In the genomic region with DNA sequence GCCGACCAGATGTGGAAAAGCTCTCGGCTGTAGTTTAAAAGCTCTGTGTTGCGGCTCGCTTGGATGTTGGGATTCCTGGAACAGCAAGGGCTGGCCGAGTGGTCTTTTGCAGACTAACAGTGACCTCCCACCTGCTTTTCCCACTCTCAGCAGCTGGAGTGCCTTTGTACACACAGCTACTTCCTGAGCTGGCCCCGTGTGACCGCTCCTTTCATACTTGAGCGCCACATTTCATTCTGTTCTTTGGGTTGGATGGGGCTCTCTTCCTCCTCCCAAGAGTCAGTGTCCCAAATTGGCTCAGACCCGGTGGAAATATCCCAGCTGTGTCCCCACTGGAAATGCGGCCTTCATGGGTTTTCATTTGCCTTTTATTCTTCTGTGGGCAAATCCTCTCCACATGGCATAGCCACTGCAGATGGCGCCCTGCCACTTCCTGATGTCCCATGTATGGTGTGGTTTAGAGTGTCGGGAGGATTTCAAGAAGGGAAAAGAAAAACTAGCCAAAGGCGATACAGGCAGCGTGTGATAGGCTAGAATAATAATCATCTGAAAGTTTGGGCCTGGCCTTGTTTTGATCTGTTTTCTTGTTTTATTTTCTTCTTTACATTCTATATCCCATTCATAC, we compare ENCODE assay signal across 11 cellular contexts.
DNase-seq lines count a peak whose midpoint lies in the region; ATAC-seq, FAIRE-seq and TF ChIP-seq lines count a peak whose summit lies in the region.
"Had no signal": no experiment of that assay in that cellular context is flagged by ENCODE, and none has a peak within 500 bp of the region (broad histone marks: within the 10 kb centered on the region; RNA-seq: fewer than 3 reads in every experiment).

No MANE protein-coding gene starts in this region.

- no peak overlapping the region for H4K5ac ChIP-seq in H1 (ENCODE audit: insufficient read length, low read depth, low read length)

- 0 out of 2 replicates have a peak overlapping the region, but pooled peaks have one; percentile 49 for H2BK5ac ChIP-seq in H1 (ENCODE audit: low read depth, low read length)

- no peak overlapping the region for H2BK20ac ChIP-seq in H1 (ENCODE audit: low read length)

- H3K56ac ChIP-seq in H1 (replicated peaks; ENCODE audit: insufficient read length, low read depth, low read length) = no peak overlapping the region

- no peak for TF ChIP-seq EP300 in H1 (IDR thresholded peaks at IDR 0.05; ENCODE audit: borderline replicate concordance in 1 of 2, low read depth in 2 of 2, low read length in 2 of 2)

- H3K18ac ChIP-seq in H1 (ENCODE audit: extremely low read depth, low read length) = no peak overlapping the region

- H2BK12ac ChIP-seq in H1 (ENCODE audit: low read depth, low read length) = no peak overlapping the region

- no peak overlapping the region for H2BK15ac ChIP-seq in H1 (ENCODE audit: low read length)

- no peaks in the 10 kb centered on the region for H3K9me3 ChIP-seq in H1 (ENCODE audit: insufficient read depth in 2 of 2, low read depth in 1 of 2, low read length in 1 of 2)
- H3K9me3 ChIP-seq in neural progenitor cell (ENCODE audit: low read depth) = no peaks in the 10 kb centered on the region

- no peaks in the 10 kb centered on the region for H3K9me3 Mint-ChIP-seq in neural progenitor cell
- H3K9me3 Mint-ChIP-seq: naive thymus-derived CD8-positive, alpha-beta T cell had no signal

- no peak overlapping the region for H3K4me2 ChIP-seq in H1 (ENCODE audit: insufficient read depth in 1 of 2, low read depth in 2 of 2, low read length in 2 of 2)
- H3K4me2 ChIP-seq in neural progenitor cell = no peak overlapping the region

- no peaks in the 10 kb centered on the region for H3K23me2 ChIP-seq in H1 (ENCODE audit: low read depth, low read length)

- H4K8ac ChIP-seq in H1 (ENCODE audit: extremely low read depth, insufficient read depth, low read length) = no peak overlapping the region

- peaks cover 0 to 1% of the 10 kb centered on the region in 2 experiments for H4K20me1 ChIP-seq in H1 (replicated peaks in 1 of 2; ENCODE audit: control insufficient read depth in 1 of 2, insufficient read depth in 2 of 2, low read length in 2 of 2)
- H4K20me1 ChIP-seq in neural progenitor cell (ENCODE audit: low read depth) = peaks cover 39% of the 10 kb centered on the region

- peaks cover 2% of the 10 kb centered on the region for H3K27me3 Mint-ChIP-seq in neural progenitor cell (ENCODE audit: insufficient read depth, low read depth)
- H3K27me3 Mint-ChIP-seq: naive thymus-derived CD8-positive, alpha-beta T cell had no signal

- H3K4ac ChIP-seq in H1 (replicated peaks; ENCODE audit: insufficient read length, low read depth, low read length) = no peak overlapping the region

- no peak for FAIRE-seq in H1 (lab: Jason Lieb, UNC)

- H3K23ac ChIP-seq in H1 (ENCODE audit: insufficient read length) = no peak overlapping the region

- peak overlapping the region; percentile 28 for H3K27ac Mint-ChIP-seq in neural progenitor cell

- H3K36me3 ChIP-seq in H1 (ENCODE audit: control insufficient read depth in 2 of 4, insufficient read depth in 4 of 4, low read length in 3 of 4) (no peaks in the 10 kb centered on the region; a peak in 1 of 8 replicates), neural progenitor cell (no peaks in the 10 kb centered on the region)

- WGBS in H1 (ENCODE audit: extremely low coverage in 1 of 2, insufficient coverage in 1 of 2, insufficient read length in 1 of 2, insufficient replicate concordance in 2 of 2, low coverage in 1 of 2, low lambda C conversion rate in 2 of 2, missing lambda C conversion rate in 1 of 2), 2 experiments = 90% methylated on average over 14 of the region's 14 CpGs; no CpG with 5 or more reads in 1 of the 2 experiments

- TF ChIP-seq RAD21 in H1 (IDR thresholded peaks at IDR 0.05 in 1 of 2, conservative IDR thresholded peaks at IDR 0.05 in 1 of 2; ENCODE audit: low read depth in 2 of 2, low read length in 2 of 2) = peak; percentile 44 to 48; a peak in 3 of 4 replicates

- H3K79me1 ChIP-seq in H1 (ENCODE audit: low read depth, low read length) = no peaks in the 10 kb centered on the region

- H2AK5ac ChIP-seq in H1 (ENCODE audit: low read depth, low read length) = no peak overlapping the region

- no peak overlapping the region for H3K4me3 Mint-ChIP-seq in neural progenitor cell
- H3K4me3 Mint-ChIP-seq: naive thymus-derived CD8-positive, alpha-beta T cell had no signal

- no peak overlapping the region for H3K27ac ChIP-seq in H1 (ENCODE audit: low read depth, low read length)
- no peak overlapping the region for H3K27ac ChIP-seq in neural progenitor cell

- H3K9ac ChIP-seq in H1 (replicated peaks in 1 of 4; ENCODE audit: extremely low read depth in 1 of 4, low read depth in 3 of 4, low read length in 3 of 4) = no peak overlapping the region
- H3K9ac ChIP-seq in neural progenitor cell = no peak overlapping the region

- peaks cover 14% of the 10 kb centered on the region for H3F3A ChIP-seq in neural progenitor cell (ENCODE audit: low read depth)

- ATAC-seq in GM18498 (IDR thresholded peaks at IDR 0.05; ENCODE audit: unreplicated experiment) = no peak
- ATAC-seq: naive thymus-derived CD8-positive, alpha-beta T cell had no signal

- H3K14ac ChIP-seq in H1 (ENCODE audit: insufficient read length) = no peak overlapping the region

- H2BK120ac ChIP-seq in H1 (replicated peaks; ENCODE audit: low read depth, low read length) = no peak overlapping the region

- H3K4me3 ChIP-seq in H1 (ENCODE audit: extremely low read depth in 1 of 4, insufficient read depth in 2 of 4, low read depth in 3 of 4, low read length in 4 of 4) = no peak overlapping the region
- H3K4me3 ChIP-seq in neural progenitor cell = no peak overlapping the region

- H4K91ac ChIP-seq in H1 (replicated peaks; ENCODE audit: insufficient read length, low read length) = no peak overlapping the region

- TF ChIP-seq POLR2A in H1 (IDR thresholded peaks at IDR 0.05; ENCODE audit: control extremely low read depth in 1 of 2, low read depth in 2 of 2, low read length in 2 of 2) = no peak

- H3K4me1 ChIP-seq in H1 (replicated peaks in 1 of 4; ENCODE audit: control insufficient read depth in 3 of 4, insufficient read depth in 4 of 4, low read length in 3 of 4) = peaks cover 0 to 7% (median 6%) of the 10 kb centered on the region in 4 experiments
- peaks cover 37% of the 10 kb centered on the region for H3K4me1 ChIP-seq in neural progenitor cell

- CTCF ChIA-PET in H1 (lab: Charles Lee; ENCODE audit: partially characterized antibody) = interaction anchor here (0.7 to 1.5 kb wide), 5 partner anchors 14 to 262 kb away, joined by 3 to 5 read pairs (median 3); no protein-coding TSS in a partner anchor

- DNase-seq in DMS153 (lab: John Stamatoyannopoulos, UW) (peak; percentile 62), NCI-H2029 (lab: John Stamatoyannopoulos, UW) (peak; percentile 65), H1 (ENCODE audit: low read depth in 1 of 2, low spot score in 2 of 2) (peak in 1 of 2 experiments; percentile 36), neural progenitor cell (ENCODE audit: low spot score) (peak; percentile 27), T-helper 2 cell (no peak), SK-N-DZ (ENCODE audit: low spot score) (no peak)
- DNase-seq in stimulated activated CD4-positive, alpha-beta T cell treated with anti-CD3 and anti-CD28 coated beads, Interleukin-2, amount 100 ng/mL, for 24 hours = no peak
- DNase-seq: activated gamma-delta T cell; naive thymus-derived CD8-positive, alpha-beta T cell; stimulated activated CD4-positive, alpha-beta T cell treated with anti-CD3 and anti-CD28 coated beads, Interleukin-1b, Interleukin-23, amount 100 ng/mL, for 48 hours had no signal

- H2AFZ ChIP-seq in H1 (ENCODE audit: low read length) (no peak overlapping the region), neural progenitor cell (replicated peaks) (no peak overlapping the region)

- H3K79me2 ChIP-seq in H1 (ENCODE audit: control insufficient read depth in 1 of 2, insufficient read depth in 2 of 2, low read length in 2 of 2) = no peaks in the 10 kb centered on the region
- peaks cover 3% of the 10 kb centered on the region for H3K79me2 ChIP-seq in neural progenitor cell (ENCODE audit: low read depth)

- peaks cover 69% of the 10 kb centered on the region for H3K4me1 Mint-ChIP-seq in neural progenitor cell

- peaks cover under 1% of the 10 kb centered on the region for H3K36me3 Mint-ChIP-seq in neural progenitor cell

- peak in 1 of 3 experiments; percentile 10; a peak in 1 of 4 replicates for TF ChIP-seq CTCF in H1 (IDR thresholded peaks at IDR 0.05; ENCODE audit: control extremely low read depth in 1 of 3, insufficient read depth in 1 of 3, low read depth in 1 of 3, low read length in 3 of 3)
- peak; percentile 33 for TF ChIP-seq CTCF in neural progenitor cell (IDR thresholded peaks at IDR 0.05)

- H3K27me3 ChIP-seq in H1 (replicated peaks in 1 of 4; ENCODE audit: control insufficient read depth in 3 of 4, extremely low read depth in 1 of 4, insufficient read depth in 3 of 4, low read length in 3 of 4) = no peaks in the 10 kb centered on the region
- no peaks in the 10 kb centered on the region for H3K27me3 ChIP-seq in neural progenitor cell

- POLR2A ChIA-PET in H1 (lab: Charles Lee; ENCODE audit: partially characterized antibody) = interaction anchor here (0.6 kb wide), 1 partner anchor 899 kb away, joined by 3 read pairs; no protein-coding TSS in a partner anchor

TF ChIP-seq in H1, 55 proteins besides CTCF, POLR2A, EP300 and RAD21:
- TF ChIP-seq SIX5 (IDR thresholded peaks at IDR 0.05; ENCODE audit: low read depth, low read length) (no peak), SP2 (IDR thresholded peaks at IDR 0.05; ENCODE audit: low read length) (no peak), HDAC2 (IDR thresholded peaks at IDR 0.05; ENCODE audit: borderline replicate concordance in 1 of 2, low read depth in 2 of 2, low read length in 2 of 2) (no peak), RXRA (IDR thresholded peaks at IDR 0.05; ENCODE audit: insufficient read depth, low read depth, low read length) (no peak), SIN3A (conservative IDR thresholded peaks at IDR 0.05 in 1 of 2, IDR thresholded peaks at IDR 0.05 in 1 of 2; ENCODE audit: low read depth in 1 of 2, low read length in 2 of 2) (no peak), FOSL1 (IDR thresholded peaks at IDR 0.05; ENCODE audit: insufficient read depth, low read depth, low read length) (no peak), NRF1 (IDR thresholded peaks at IDR 0.05; ENCODE audit: low read depth, low read length) (no peak), BRCA1 (IDR thresholded peaks at IDR 0.05; ENCODE audit: low read depth, low read length) (no peak), CREB1 (IDR thresholded peaks at IDR 0.05) (no peak), TAF7 (optimal IDR thresholded peaks at IDR 0.05; ENCODE audit: borderline replicate concordance, low read depth, low read length) (no peak), CBX8 (IDR thresholded peaks at IDR 0.05; ENCODE audit: borderline replicate concordance, low read depth, low read length) (no peak), TBP (IDR thresholded peaks at IDR 0.05; ENCODE audit: low read depth, low read length) (no peak)
- TF ChIP-seq, protein P1, sequence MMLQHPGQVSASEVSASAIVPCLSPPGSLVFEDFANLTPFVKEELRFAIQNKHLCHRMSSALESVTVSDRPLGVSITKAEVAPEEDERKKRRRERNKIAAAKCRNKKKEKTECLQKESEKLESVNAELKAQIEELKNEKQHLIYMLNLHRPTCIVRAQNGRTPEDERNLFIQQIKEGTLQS (IDR thresholded peaks at IDR 0.05; ENCODE audit: insufficient read depth, low read depth, low read length) = no peak

Comparison
In these comparisons a context has a peak if more than half of its experiments do, and no peak if none do; other contexts are left out.
1. DNase-seq: peak in DMS153 (single experiment), NCI-H2029 (single experiment) and neural progenitor cell (single experiment); none in T-helper 2 cell (0 of 5), SK-N-DZ (single experiment) and stimulated activated CD4-positive, alpha-beta T cell treated with anti-CD3 and anti-CD28 coated beads, Interleukin-2, amount 100 ng/mL, for 24 hours (0 of 2).